2 cellular contexts compared by ENCODE assay signal in the genomic region with DNA sequence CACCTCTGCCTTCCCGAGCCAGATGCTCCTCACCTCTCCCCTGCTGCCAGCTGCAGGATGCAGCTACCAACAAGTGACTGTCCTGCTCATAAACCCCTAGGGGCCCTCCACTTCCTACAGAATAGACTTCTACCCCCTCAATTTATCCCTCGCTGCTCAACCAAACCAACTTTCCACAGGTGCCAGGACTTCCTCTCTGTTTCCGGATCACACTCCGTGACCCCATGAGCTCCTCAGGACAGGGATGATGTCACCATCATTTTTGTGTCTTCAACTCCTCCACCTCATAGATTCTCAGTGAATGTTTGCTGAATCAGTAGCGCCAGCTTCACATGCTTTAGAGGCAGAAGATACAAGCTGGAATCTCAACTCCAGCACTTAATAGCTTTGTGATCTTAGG.
TF ChIP-seq lines count a peak whose summit lies in the region.

No MANE protein-coding gene starts in this region.

TF ChIP-seq in K562, 482 proteins besides CTCF, POLR2A, EP300 and RAD21 (continued from another document):
- TF ChIP-seq, protein P1, sequence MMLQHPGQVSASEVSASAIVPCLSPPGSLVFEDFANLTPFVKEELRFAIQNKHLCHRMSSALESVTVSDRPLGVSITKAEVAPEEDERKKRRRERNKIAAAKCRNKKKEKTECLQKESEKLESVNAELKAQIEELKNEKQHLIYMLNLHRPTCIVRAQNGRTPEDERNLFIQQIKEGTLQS (IDR thresholded peaks at IDR 0.05), result peak; percentile 60; the same call in 1 of the 2 replicates
- TF ChIP-seq, protein P1 (CRISPR knock-in tag; conservative IDR thresholded peaks at IDR 0.05), result no peak
- TF ChIP-seq NR2C2 (CRISPR knock-in tag; IDR thresholded peaks at IDR 0.05) (no peak), NR2C2 (tag; IDR thresholded peaks at IDR 0.05) (peak; percentile 43; the same call in 1 of the 2 replicates)

TF ChIP-seq in SK-N-SH treated with all-trans-retinoic acid at 6 μM for 48 hours, 23 proteins besides CTCF, POLR2A, EP300 and RAD21 (continued from another document):
- TF ChIP-seq ZNF70 (CRISPR knock-in tag; IDR thresholded peaks at IDR 0.05), result no peak
